ENCODE assay signal across 1 cellular context in genomic region chr7:2232766-2233520, GRCh38.
A peak's percentile ranks its signal among the peaks of the same experiment; 100 is the strongest.
TF ChIP-seq lines count a peak whose summit lies in the region.

Gene MAD1L1, minus strand, starts transcription at chr7:2232945. Its CDS starts 2,812 bp downstream, at chr7:2230133.

TF ChIP-seq in HepG2, 621 proteins besides CTCF, POLR2A, EP300 and RAD21 (continued from another document):
- TF ChIP-seq TBX2 (CRISPR knock-in tag; IDR thresholded peaks at IDR 0.05; ENCODE audit: borderline replicate concordance) (peak; percentile 84), MXD4 (CRISPR knock-in tag; IDR thresholded peaks at IDR 0.05) (peak; percentile 73; the same call in 1 of the 2 replicates), ARNT (IDR thresholded peaks at IDR 0.05) (no peak), STAT5B (CRISPR knock-in tag; IDR thresholded peaks at IDR 0.05) (no peak), THAP11 (CRISPR knock-in tag; IDR thresholded peaks at IDR 0.05) (peak; percentile 80), KAT7 (CRISPR knock-in tag; IDR thresholded peaks at IDR 0.05; ENCODE audit: borderline replicate concordance) (peak; percentile 82; the same call in 1 of the 2 replicates), AGO1 (IDR thresholded peaks at IDR 0.05; ENCODE audit: low read depth, low read length, poor library complexity, severe bottlenecking) (peak; percentile 93), MEF2D (CRISPR knock-in tag; IDR thresholded peaks at IDR 0.05) (peak; percentile 59; the same call in 1 of the 2 replicates), MAZ (IDR thresholded peaks at IDR 0.05; ENCODE audit: borderline replicate concordance, low read depth, low read length) (no peak), MAZ (CRISPR knock-in tag; IDR thresholded peaks at IDR 0.05; ENCODE audit: low read depth) (peak; percentile 91), ZNF724P (CRISPR knock-in tag; IDR thresholded peaks at IDR 0.05; ENCODE audit: borderline replicate concordance) (no peak), FOXC1 (CRISPR knock-in tag; IDR thresholded peaks at IDR 0.05; ENCODE audit: borderline replicate concordance) (no peak), CEBPG (CRISPR knock-in tag; IDR thresholded peaks at IDR 0.05) (peak; percentile 29; the same call in 1 of the 2 replicates), KDM2A (CRISPR knock-in tag; IDR thresholded peaks at IDR 0.05; ENCODE audit: borderline replicate concordance, low read depth) (peak; percentile 96), ZNF501 (CRISPR knock-in tag; IDR thresholded peaks at IDR 0.05) (peak; percentile 88; the same call in 1 of the 2 replicates), HOXA5 (CRISPR knock-in tag; IDR thresholded peaks at IDR 0.05) (peak; percentile 69), FOXM1 (CRISPR knock-in tag; IDR thresholded peaks at IDR 0.05) (no peak), ZNF703 (CRISPR knock-in tag; IDR thresholded peaks at IDR 0.05; ENCODE audit: borderline replicate concordance) (no peak), CBX1 (IDR thresholded peaks at IDR 0.05; ENCODE audit: low read depth) (peak; percentile 37), ZNF772 (CRISPR knock-in tag; IDR thresholded peaks at IDR 0.05) (peak; percentile 80; the same call in 1 of the 2 replicates), SPEN (CRISPR knock-in tag; IDR thresholded peaks at IDR 0.05; ENCODE audit: low read depth) (peak; percentile 88), ZNF530 (CRISPR knock-in tag; IDR thresholded peaks at IDR 0.05; ENCODE audit: low read depth) (peak; percentile 75; the same call in 1 of the 2 replicates), KDM5A (IDR thresholded peaks at IDR 0.05; ENCODE audit: borderline replicate concordance, low read length) (peak; percentile 90), MEIS2 (CRISPR knock-in tag; IDR thresholded peaks at IDR 0.05) (peak; percentile 56), ZNF430 (CRISPR knock-in tag; IDR thresholded peaks at IDR 0.05) (no peak; the same call in 1 of the 2 replicates), PHF21A (CRISPR knock-in tag; IDR thresholded peaks at IDR 0.05) (no peak), ZNF333 (CRISPR knock-in tag; IDR thresholded peaks at IDR 0.05; ENCODE audit: borderline replicate concordance) (0 out of 2 replicates have a peak, but pooled peaks have one; percentile 78), CCDC6 (CRISPR knock-in tag; IDR thresholded peaks at IDR 0.05) (no peak), SNAI1 (CRISPR knock-in tag; IDR thresholded peaks at IDR 0.05; ENCODE audit: borderline replicate concordance) (no peak), E2F1 (CRISPR knock-in tag; IDR thresholded peaks at IDR 0.05) (peak; percentile 18; the same call in 1 of the 2 replicates), SP1 (IDR thresholded peaks at IDR 0.05) (peak; percentile 82), SP1 (CRISPR knock-in tag; IDR thresholded peaks at IDR 0.05) (no peak), MED1 (CRISPR knock-in tag; IDR thresholded peaks at IDR 0.05) (peak; percentile 66)
- TF ChIP-seq, protein P1, sequence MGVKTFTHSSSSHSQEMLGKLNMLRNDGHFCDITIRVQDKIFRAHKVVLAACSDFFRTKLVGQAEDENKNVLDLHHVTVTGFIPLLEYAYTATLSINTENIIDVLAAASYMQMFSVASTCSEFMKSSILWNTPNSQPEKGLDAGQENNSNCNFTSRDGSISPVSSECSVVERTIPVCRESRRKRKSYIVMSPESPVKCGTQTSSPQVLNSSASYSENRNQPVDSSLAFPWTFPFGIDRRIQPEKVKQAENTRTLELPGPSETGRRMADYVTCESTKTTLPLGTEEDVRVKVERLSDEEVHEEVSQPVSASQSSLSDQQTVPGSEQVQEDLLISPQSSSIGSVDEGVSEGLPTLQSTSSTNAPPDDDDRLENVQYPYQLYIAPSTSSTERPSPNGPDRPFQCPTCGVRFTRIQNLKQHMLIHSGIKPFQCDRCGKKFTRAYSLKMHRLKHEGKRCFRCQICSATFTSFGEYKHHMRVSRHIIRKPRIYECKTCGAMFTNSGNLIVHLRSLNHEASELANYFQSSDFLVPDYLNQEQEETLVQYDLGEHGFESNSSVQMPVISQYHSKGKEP (CRISPR knock-in tag; IDR thresholded peaks at IDR 0.05), result peak; percentile 35; the same call in 1 of the 2 replicates
- TF ChIP-seq, protein P2, sequence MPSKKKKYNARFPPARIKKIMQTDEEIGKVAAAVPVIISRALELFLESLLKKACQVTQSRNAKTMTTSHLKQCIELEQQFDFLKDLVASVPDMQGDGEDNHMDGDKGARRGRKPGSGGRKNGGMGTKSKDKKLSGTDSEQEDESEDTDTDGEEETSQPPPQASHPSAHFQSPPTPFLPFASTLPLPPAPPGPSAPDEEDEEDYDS (CRISPR knock-in tag; IDR thresholded peaks at IDR 0.05), result peak; percentile 60; the same call in 1 of the 2 replicates
- TF ChIP-seq, protein P3, sequence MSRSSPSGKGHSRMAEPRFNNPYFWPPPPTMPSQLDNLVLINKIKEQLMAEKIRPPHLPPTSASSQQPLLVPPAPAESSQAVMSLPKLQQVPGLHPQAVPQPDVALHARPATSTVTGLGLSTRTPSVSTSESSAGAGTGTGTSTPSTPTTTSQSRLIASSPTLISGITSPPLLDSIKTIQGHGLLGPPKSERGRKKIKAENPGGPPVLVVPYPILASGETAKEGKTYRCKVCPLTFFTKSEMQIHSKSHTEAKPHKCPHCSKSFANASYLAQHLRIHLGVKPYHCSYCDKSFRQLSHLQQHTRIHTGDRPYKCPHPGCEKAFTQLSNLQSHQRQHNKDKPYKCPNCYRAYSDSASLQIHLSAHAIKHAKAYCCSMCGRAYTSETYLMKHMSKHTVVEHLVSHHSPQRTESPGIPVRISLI (CRISPR knock-in tag; IDR thresholded peaks at IDR 0.05; ENCODE audit: borderline replicate concordance), result peak; percentile 28; the same call in 1 of the 2 replicates
